In the genomic region with DNA sequence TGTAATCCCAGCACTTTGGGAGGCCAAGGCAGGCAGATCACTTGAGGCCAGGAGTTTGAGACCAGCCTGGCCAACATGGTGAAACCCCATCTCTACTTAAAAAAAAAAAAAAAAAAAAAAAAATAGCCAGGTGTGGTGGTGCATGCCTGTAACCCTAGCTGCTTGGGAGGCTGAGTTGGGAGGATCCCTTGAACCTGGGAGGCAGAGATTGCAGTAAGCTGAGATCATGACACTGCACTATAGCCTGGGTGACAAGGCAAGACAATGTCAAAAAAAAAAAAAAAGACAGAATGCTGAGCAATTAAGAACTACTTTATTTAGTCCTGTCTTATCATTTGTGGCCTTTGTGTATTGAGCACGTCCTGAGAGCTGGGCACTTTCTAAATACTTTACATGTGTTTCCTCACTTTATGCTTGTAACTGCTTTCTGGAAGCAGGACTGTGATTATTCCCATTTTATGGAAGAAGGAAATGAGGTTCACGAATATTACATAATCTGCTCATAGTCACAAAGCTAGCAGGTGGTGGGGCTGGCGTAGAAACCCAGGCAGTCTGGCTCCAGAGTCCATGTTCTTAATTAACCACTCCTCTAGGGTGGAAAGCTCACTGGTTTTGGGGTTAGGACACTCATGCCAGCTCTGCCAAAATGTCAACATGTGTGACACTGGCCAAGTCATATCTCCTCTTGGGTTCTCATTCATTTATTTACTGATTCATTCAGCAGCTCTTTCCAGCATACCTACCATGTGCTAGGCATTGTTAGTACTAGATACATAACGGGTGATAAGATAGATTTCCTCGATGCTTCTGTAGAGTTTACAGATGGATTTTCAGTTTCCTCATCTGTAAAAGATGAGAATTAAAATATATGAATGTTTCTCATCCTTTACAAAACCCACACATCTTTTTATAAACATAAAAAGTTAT, we compare ENCODE assay signal across 13 cellular contexts. TPM values are rescaled to one million over a fixed set of nuclear protein-coding genes. Genes with fewer than 3 reads are reported as not detected.
DNase-seq lines count a peak whose midpoint lies in the region; ATAC-seq and TF ChIP-seq lines count a peak whose summit lies in the region.
"Had no signal": no experiment of that assay in that cellular context is flagged by ENCODE, and none has a peak within 500 bp of the region (broad histone marks: within the 10 kb centered on the region; RNA-seq: fewer than 3 reads in every experiment).

No MANE protein-coding gene starts in this region.

- DNase-seq in AG04449 (ENCODE audit: low read depth, low spot score) (no peak), NCI-H446 treated with DMSO at 0.1 percent for 48 hours (lab: John Stamatoyannopoulos, UW) (peak; percentile 88), erythroblast (lab: John Stamatoyannopoulos, UW) (peak; percentile 2 to 4), myocyte (ENCODE audit: low read depth) (peak; percentile 85), DMS153 (lab: John Stamatoyannopoulos, UW) (no peak), NCI-H2196 treated with DMSO at 0.1 percent for 48 hours (lab: John Stamatoyannopoulos, UW; ENCODE audit: unreplicated experiment) (no peak)
- no peak for DNase-seq in activated T-helper 1 cell treated with anti-CD3 and anti-CD28 coated beads, Interleukin-12 subunit alpha, Interleukin-12 subunit beta, Interleukin-2, Interleukin-4 antibody, amounts not matched to agents 30 ng/mL and 10 ng/mL and 1 ng/mL, durations not matched to agents 14 hours and 24 hours and 36 hours (ENCODE audit: low spot score)
- DNase-seq: activated naive CD8-positive, alpha-beta T cell treated with anti-CD3 and anti-CD28 coated beads, Interleukin-2, amount 50 U/mL, for 24 hours; BE2C; NCI-H345; small intestine; stimulated activated CD8-positive, alpha-beta memory T cell treated with anti-CD3 and anti-CD28 coated beads, Interleukin-4, amount 100 ng/mL, for 48 hours had no signal

- no peaks in the 10 kb centered on the region for H3K9me3 Mint-ChIP-seq in activated T-helper 1 cell treated with anti-CD3 and anti-CD28 coated beads, Interleukin-12 subunit alpha, Interleukin-12 subunit beta, Interleukin-2, Interleukin-4 antibody, amounts not matched to agents 30 ng/mL and 10 ng/mL and 1 ng/mL, durations not matched to agents 14 hours and 24 hours and 36 hours
- H3K9me3 Mint-ChIP-seq: activated naive CD8-positive, alpha-beta T cell treated with anti-CD3 and anti-CD28 coated beads, Interleukin-2, amount 50 U/mL, for 24 hours had no signal

- peaks cover 2% of the 10 kb centered on the region for H3K27me3 Mint-ChIP-seq in activated T-helper 1 cell treated with anti-CD3 and anti-CD28 coated beads, Interleukin-12 subunit alpha, Interleukin-12 subunit beta, Interleukin-2, Interleukin-4 antibody, amounts not matched to agents 30 ng/mL and 10 ng/mL and 1 ng/mL, durations not matched to agents 14 hours and 24 hours and 36 hours (ENCODE audit: insufficient read depth)

- no peaks in the 10 kb centered on the region for H3K4me1 Mint-ChIP-seq in activated T-helper 1 cell treated with anti-CD3 and anti-CD28 coated beads, Interleukin-12 subunit alpha, Interleukin-12 subunit beta, Interleukin-2, Interleukin-4 antibody, amounts not matched to agents 30 ng/mL and 10 ng/mL and 1 ng/mL, durations not matched to agents 14 hours and 24 hours and 36 hours (ENCODE audit: low read depth)

- no peak overlapping the region for H3K27ac Mint-ChIP-seq in activated T-helper 1 cell treated with anti-CD3 and anti-CD28 coated beads, Interleukin-12 subunit alpha, Interleukin-12 subunit beta, Interleukin-2, Interleukin-4 antibody, amounts not matched to agents 30 ng/mL and 10 ng/mL and 1 ng/mL, durations not matched to agents 14 hours and 24 hours and 36 hours
- H3K27ac Mint-ChIP-seq: activated naive CD8-positive, alpha-beta T cell treated with anti-CD3 and anti-CD28 coated beads, Interleukin-2, amount 50 U/mL, for 24 hours had no signal

- TF ChIP-seq CTCF in AG04449 (IDR thresholded peaks at IDR 0.05; ENCODE audit: insufficient read depth, low read length, missing control alignments) = no peak

- peak overlapping the region; percentile 19 for H3K4me3 ChIP-seq in AG04449 (ENCODE audit: low read depth, low read length)

- H3K36me3 Mint-ChIP-seq in activated T-helper 1 cell treated with anti-CD3 and anti-CD28 coated beads, Interleukin-12 subunit alpha, Interleukin-12 subunit beta, Interleukin-2, Interleukin-4 antibody, amounts not matched to agents 30 ng/mL and 10 ng/mL and 1 ng/mL, durations not matched to agents 14 hours and 24 hours and 36 hours (ENCODE audit: low read depth) = no peaks in the 10 kb centered on the region

- POLR2A ChIA-PET in AG04449 (lab: Yijun Ruan, JAX) = interaction anchor here (0.9 to 1.7 kb wide), 7 partner anchors 11 to 86 kb away, joined by 3 to 5 read pairs (median 3); partner anchors contain the start of gene DDR2

- intact Hi-C loops in activated T-helper 1 cell treated with anti-CD3 and anti-CD28 coated beads, Interleukin-12 subunit alpha, Interleukin-12 subunit beta, Interleukin-2, Interleukin-4 antibody, amounts not matched to agents 30 ng/mL and 10 ng/mL and 1 ng/mL, durations not matched to agents 14 hours and 24 hours and 36 hours (cut with micrococcal nuclease) = no loop called here

- no peak for TF ChIP-seq POLR2A in erythroblast (IDR thresholded peaks at IDR 0.05; ENCODE audit: low read length)

- CTCF ChIA-PET in AG04449 (lab: Yijun Ruan, JAX) = interaction anchor here (1.0 kb wide), 1 partner anchor 17 kb away, joined by 3 read pairs; no protein-coding TSS in a partner anchor

- ATAC-seq in GM18511 (IDR thresholded peaks at IDR 0.05; ENCODE audit: unreplicated experiment) = no peak

- H3K4me3 Mint-ChIP-seq in activated T-helper 1 cell treated with anti-CD3 and anti-CD28 coated beads, Interleukin-12 subunit alpha, Interleukin-12 subunit beta, Interleukin-2, Interleukin-4 antibody, amounts not matched to agents 30 ng/mL and 10 ng/mL and 1 ng/mL, durations not matched to agents 14 hours and 24 hours and 36 hours = no peak overlapping the region
- H3K4me3 Mint-ChIP-seq: activated naive CD8-positive, alpha-beta T cell treated with anti-CD3 and anti-CD28 coated beads, Interleukin-2, amount 50 U/mL, for 24 hours had no signal

RNA-seq across cellular contexts. Expression of gene DDR2, which starts 57.7 kb away (rescaled TPM):
- total RNA-seq in myocyte = 51.4 and 65.3 TPM in 2 replicates
- 43.2 TPM for polyA plus RNA-seq in myocyte (2012)
- 0.44 and 0.66 TPM in 2 replicates for total RNA-seq in activated T-helper 1 cell treated with anti-CD3 and anti-CD28 coated beads, Interleukin-12 subunit alpha, Interleukin-12 subunit beta, Interleukin-2, Interleukin-4 antibody, amounts not matched to agents 30 ng/mL and 10 ng/mL and 1 ng/mL, durations not matched to agents 14 hours and 24 hours and 36 hours

Comparison
In these comparisons a context has a peak if more than half of its experiments do, and no peak if none do; other contexts are left out.
1. DNase-seq: peak in NCI-H446 treated with DMSO at 0.1 percent for 48 hours (single experiment), erythroblast (2 of 2) and myocyte (single experiment); none in AG04449 (single experiment), DMS153 (single experiment), activated T-helper 1 cell treated with anti-CD3 and anti-CD28 coated beads, Interleukin-12 subunit alpha, Interleukin-12 subunit beta, Interleukin-2, Interleukin-4 antibody, amounts not matched to agents 30 ng/mL and 10 ng/mL and 1 ng/mL, durations not matched to agents 14 hours and 24 hours and 36 hours (single experiment) and NCI-H2196 treated with DMSO at 0.1 percent for 48 hours (single experiment).
2. RNA of gene DDR2, which starts 57.7 kb away (total RNA-seq): 51.4 to 65.3 TPM in myocyte; 0.44 to 0.66 TPM in activated T-helper 1 cell treated with anti-CD3 and anti-CD28 coated beads, Interleukin-12 subunit alpha, Interleukin-12 subunit beta, Interleukin-2, Interleukin-4 antibody, amounts not matched to agents 30 ng/mL and 10 ng/mL and 1 ng/mL, durations not matched to agents 14 hours and 24 hours and 36 hours; every median in the first group is over 10 times any median in the second.